In genomic region chr3:37229740-37230139, GRCh38 we compare ENCODE assay signal across 1 cellular context.
TF ChIP-seq lines count a peak whose summit lies in the region.

No MANE protein-coding gene starts in this region.

TF ChIP-seq in K562, 482 proteins besides CTCF, POLR2A, EP300 and RAD21 (continued from another document and continues in another):
- TF ChIP-seq, protein P1, sequence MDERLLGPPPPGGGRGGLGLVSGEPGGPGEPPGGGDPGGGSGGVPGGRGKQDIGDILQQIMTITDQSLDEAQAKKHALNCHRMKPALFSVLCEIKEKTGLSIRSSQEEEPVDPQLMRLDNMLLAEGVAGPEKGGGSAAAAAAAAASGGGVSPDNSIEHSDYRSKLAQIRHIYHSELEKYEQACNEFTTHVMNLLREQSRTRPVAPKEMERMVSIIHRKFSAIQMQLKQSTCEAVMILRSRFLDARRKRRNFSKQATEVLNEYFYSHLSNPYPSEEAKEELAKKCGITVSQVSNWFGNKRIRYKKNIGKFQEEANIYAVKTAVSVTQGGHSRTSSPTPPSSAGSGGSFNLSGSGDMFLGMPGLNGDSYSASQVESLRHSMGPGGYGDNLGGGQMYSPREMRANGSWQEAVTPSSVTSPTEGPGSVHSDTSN (CRISPR knock-in tag; IDR thresholded peaks at IDR 0.05; ENCODE audit: low read depth), result no peak
- TF ChIP-seq, protein P1 (tag; conservative IDR thresholded peaks at IDR 0.05; ENCODE audit: low read depth), result no peak
- TF ChIP-seq PCBP1 (IDR thresholded peaks at IDR 0.05; ENCODE audit: low read depth, low read length, poor library complexity, severe bottlenecking), result no peak
- TF ChIP-seq POLR3A (IDR thresholded peaks at IDR 0.05; ENCODE audit: borderline replicate concordance, extremely low read depth, insufficient read depth, insufficient read length), result no peak
- TF ChIP-seq GTF2B (IDR thresholded peaks at IDR 0.05; ENCODE audit: extremely low read depth, insufficient read length), result no peak
- TF ChIP-seq, protein P2, sequence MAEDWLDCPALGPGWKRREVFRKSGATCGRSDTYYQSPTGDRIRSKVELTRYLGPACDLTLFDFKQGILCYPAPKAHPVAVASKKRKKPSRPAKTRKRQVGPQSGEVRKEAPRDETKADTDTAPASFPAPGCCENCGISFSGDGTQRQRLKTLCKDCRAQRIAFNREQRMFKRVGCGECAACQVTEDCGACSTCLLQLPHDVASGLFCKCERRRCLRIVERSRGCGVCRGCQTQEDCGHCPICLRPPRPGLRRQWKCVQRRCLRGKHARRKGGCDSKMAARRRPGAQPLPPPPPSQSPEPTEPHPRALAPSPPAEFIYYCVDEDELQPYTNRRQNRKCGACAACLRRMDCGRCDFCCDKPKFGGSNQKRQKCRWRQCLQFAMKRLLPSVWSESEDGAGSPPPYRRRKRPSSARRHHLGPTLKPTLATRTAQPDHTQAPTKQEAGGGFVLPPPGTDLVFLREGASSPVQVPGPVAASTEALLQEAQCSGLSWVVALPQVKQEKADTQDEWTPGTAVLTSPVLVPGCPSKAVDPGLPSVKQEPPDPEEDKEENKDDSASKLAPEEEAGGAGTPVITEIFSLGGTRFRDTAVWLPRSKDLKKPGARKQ (CRISPR knock-in tag; IDR thresholded peaks at IDR 0.05), result no peak
- TF ChIP-seq MEF2D (tag; conservative IDR thresholded peaks at IDR 0.05; ENCODE audit: low read depth), result no peak
- TF ChIP-seq HDAC1 (IDR thresholded peaks at IDR 0.05), result peak; percentile 67 to 82; a peak in 2 of 4 replicates
- no peak for TF ChIP-seq SMAD2 (IDR thresholded peaks at IDR 0.05; ENCODE audit: low read depth, low read length)
- TF ChIP-seq GATA2 (CRISPR knock-in tag; IDR thresholded peaks at IDR 0.05), result peak; percentile 93
- TF ChIP-seq ZNF212 (CRISPR knock-in tag; IDR thresholded peaks at IDR 0.05), result no peak
- no peak for TF ChIP-seq NFIX (CRISPR knock-in tag; IDR thresholded peaks at IDR 0.05; ENCODE audit: low read depth)
- TF ChIP-seq SMARCB1 (IDR thresholded peaks at IDR 0.05; ENCODE audit: insufficient read length, low read depth), result peak; percentile 99
- TF ChIP-seq LARP7 (IDR thresholded peaks at IDR 0.05), result no peak
- TF ChIP-seq CLOCK (CRISPR knock-in tag; IDR thresholded peaks at IDR 0.05; ENCODE audit: borderline replicate concordance), result no peak
- no peak for TF ChIP-seq RAD51 (IDR thresholded peaks at IDR 0.05; ENCODE audit: borderline replicate concordance, low read depth)
- no peak for TF ChIP-seq ZFPM2 (CRISPR knock-in tag; IDR thresholded peaks at IDR 0.05)
- no peak for TF ChIP-seq ESRRB (CRISPR knock-in tag; IDR thresholded peaks at IDR 0.05; ENCODE audit: borderline replicate concordance)
- TF ChIP-seq MYC (IDR thresholded peaks at IDR 0.05; ENCODE audit: low read depth, low read length), result peak; percentile 57
- no peak for TF ChIP-seq MYC (CRISPR knock-in tag; IDR thresholded peaks at IDR 0.05; ENCODE audit: borderline replicate concordance, low read depth)
- TF ChIP-seq ZNF764 (CRISPR knock-in tag; IDR thresholded peaks at IDR 0.05; ENCODE audit: low read depth), result no peak
- no peak for TF ChIP-seq POLR2B (IDR thresholded peaks at IDR 0.05; ENCODE audit: low read depth, partially characterized antibody)
- TF ChIP-seq ZNF592 (IDR thresholded peaks at IDR 0.05), result peak; percentile 93
- TF ChIP-seq ZNF395 (CRISPR knock-in tag; IDR thresholded peaks at IDR 0.05), result no peak; the same call in 1 of the 2 replicates
- TF ChIP-seq EHMT2 (IDR thresholded peaks at IDR 0.05), result peak; percentile 76
- TF ChIP-seq ZNF398 (CRISPR knock-in tag; IDR thresholded peaks at IDR 0.05), result no peak
- no peak for TF ChIP-seq SIN3B (IDR thresholded peaks at IDR 0.05; ENCODE audit: low read depth)
- no peak for TF ChIP-seq ZBED1 (IDR thresholded peaks at IDR 0.05)
- TF ChIP-seq ETV6 (IDR thresholded peaks at IDR 0.05; ENCODE audit: borderline replicate concordance in 1 of 2, low read depth in 2 of 2, low read length in 1 of 2), result peak in 1 of 2 experiments; percentile 52; a peak in 1 of 4 replicates
- TF ChIP-seq ETV6 (CRISPR knock-in tag; IDR thresholded peaks at IDR 0.05; ENCODE audit: borderline replicate concordance), result no peak
- TF ChIP-seq MAFG (tag; conservative IDR thresholded peaks at IDR 0.05), result no peak
- no peak for TF ChIP-seq ZC3H4 (CRISPR knock-in tag; IDR thresholded peaks at IDR 0.05; ENCODE audit: borderline replicate concordance)
- TF ChIP-seq SETDB1 (IDR thresholded peaks at IDR 0.05; ENCODE audit: low read length), result no peak
- TF ChIP-seq TCF7 (IDR thresholded peaks at IDR 0.05; ENCODE audit: borderline replicate concordance), result no peak
- no peak for TF ChIP-seq PKNOX1 (IDR thresholded peaks at IDR 0.05)
- no peak for TF ChIP-seq MTF1 (CRISPR knock-in tag; IDR thresholded peaks at IDR 0.05; ENCODE audit: borderline replicate concordance)
- no peak for TF ChIP-seq ZNF140 (CRISPR knock-in tag; IDR thresholded peaks at IDR 0.05)
- TF ChIP-seq CCNT2 (IDR thresholded peaks at IDR 0.05; ENCODE audit: borderline replicate concordance, extremely low read depth, insufficient read length, low read depth, low read length), result peak; percentile 81
- TF ChIP-seq, protein P3, sequence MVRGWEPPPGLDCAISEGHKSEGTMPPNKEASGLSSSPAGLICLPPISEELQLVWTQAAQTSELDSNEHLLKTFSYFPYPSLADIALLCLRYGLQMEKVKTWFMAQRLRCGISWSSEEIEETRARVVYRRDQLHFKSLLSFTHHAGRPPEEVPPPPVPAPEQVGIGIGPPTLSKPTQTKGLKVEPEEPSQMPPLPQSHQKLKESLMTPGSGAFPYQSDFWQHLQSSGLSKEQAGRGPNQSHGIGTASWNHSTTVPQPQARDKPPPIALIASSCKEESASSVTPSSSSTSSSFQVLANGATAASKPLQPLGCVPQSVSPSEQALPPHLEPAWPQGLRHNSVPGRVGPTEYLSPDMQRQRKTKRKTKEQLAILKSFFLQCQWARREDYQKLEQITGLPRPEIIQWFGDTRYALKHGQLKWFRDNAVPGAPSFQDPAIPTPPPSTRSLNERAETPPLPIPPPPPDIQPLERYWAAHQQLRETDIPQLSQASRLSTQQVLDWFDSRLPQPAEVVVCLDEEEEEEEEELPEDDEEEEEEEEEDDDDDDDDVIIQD (CRISPR knock-in tag; IDR thresholded peaks at IDR 0.05), result no peak
- no peak for TF ChIP-seq ZNF232 (CRISPR knock-in tag; IDR thresholded peaks at IDR 0.05)
- no peak for TF ChIP-seq DIDO1 (tag; IDR thresholded peaks at IDR 0.05; ENCODE audit: low read depth)
- TF ChIP-seq ERF (CRISPR knock-in tag; IDR thresholded peaks at IDR 0.05), result no peak
- no peak for TF ChIP-seq STAG1 (CRISPR knock-in tag; IDR thresholded peaks at IDR 0.05; ENCODE audit: borderline replicate concordance)
- TF ChIP-seq RBM34 (IDR thresholded peaks at IDR 0.05; ENCODE audit: borderline replicate concordance, insufficient read depth, low read length), result no peak
- no peak for TF ChIP-seq FOXJ3 (CRISPR knock-in tag; IDR thresholded peaks at IDR 0.05)
